ENCODE assay signal across 8 cellular contexts in genomic region chr20:34069341-34070078, GRCh38. TPM values are rescaled to one million over a fixed set of nuclear protein-coding genes. Genes with fewer than 3 reads are reported as not detected.
A peak's percentile ranks its signal among the peaks of the same experiment; 100 is the strongest.
DNase-seq lines count a peak whose midpoint lies in the region; ATAC-seq and TF ChIP-seq lines count a peak whose summit lies in the region.

No MANE protein-coding gene starts in this region.

- H3K27ac ChIP-seq in ectodermal cell (ENCODE audit: insufficient read depth, low read depth, low read length, poor library complexity, severe bottlenecking): peak overlapping the region; percentile 47
- H3K27ac ChIP-seq in lower lobe of right lung: no peak overlapping the region

- ATAC-seq in HG03342 (IDR thresholded peaks at IDR 0.05; ENCODE audit: unreplicated experiment): peak; percentile 80
- ATAC-seq in lower lobe of right lung: peak; percentile 89 to 91
- no peak for ATAC-seq in HG02938 (IDR thresholded peaks at IDR 0.05; ENCODE audit: unreplicated experiment)

- DNase-seq in GM10266 (ENCODE audit: extremely low spot score): peak; percentile 67
- peak; percentile 91 for DNase-seq in NCI-H510A treated with DMSO at 0.1 percent for 48 hours (lab: John Stamatoyannopoulos, UW)
- peak; percentile 50 for DNase-seq in activated CD4-positive, alpha-beta T cell treated with anti-CD3 and anti-CD28 coated beads, Interleukin-2, amount 50 U/mL, for 1 hour
- peak; percentile 64 for DNase-seq in lower lobe of right lung
- DNase-seq in stimulated activated CD8-positive, alpha-beta memory T cell treated with anti-CD3 and anti-CD28 coated beads, Interleukin-12 subunit alpha, Interleukin-12 subunit beta, amount 100 ng/mL, for 4 hours (ENCODE audit: low read depth): peak; percentile 8

- H3K4me1 ChIP-seq in ectodermal cell (ENCODE audit: control insufficient read depth, insufficient read depth, low read length): no peaks in the 10 kb centered on the region
- H3K4me1 ChIP-seq in lower lobe of right lung: peaks cover 30% of the 10 kb centered on the region

- H3K9me3 ChIP-seq in ectodermal cell (ENCODE audit: control insufficient read depth, low read length): no peaks in the 10 kb centered on the region
- H3K9me3 ChIP-seq in lower lobe of right lung: no peaks in the 10 kb centered on the region

- H3K36me3 ChIP-seq in ectodermal cell (ENCODE audit: control insufficient read depth, insufficient read depth, low read length): peaks cover 5% of the 10 kb centered on the region
- peaks cover 50% of the 10 kb centered on the region for H3K36me3 ChIP-seq in lower lobe of right lung

- TF ChIP-seq CTCF in GM10266 (IDR thresholded peaks at IDR 0.05; ENCODE audit: control insufficient read depth, insufficient read depth, low read depth, missing control alignments): peak; percentile 89
- TF ChIP-seq CTCF in lower lobe of right lung (IDR thresholded peaks at IDR 0.05): peak; percentile 84

- H3K4me3 ChIP-seq in ectodermal cell (ENCODE audit: insufficient read depth, low read depth, low read length) (no peak overlapping the region), lower lobe of right lung (no peak overlapping the region)

- WGBS in ectodermal cell, 2 experiments: 53 to 59% methylated on average over 6 to 7 of the region's 7 CpGs

- intact Hi-C loops in lower lobe of right lung (cut with DNase I): loop anchor here (10.0 kb wide), 1 partner anchor 135 kb away; no protein-coding TSS in a partner anchor

- H3K27me3 ChIP-seq in ectodermal cell (ENCODE audit: control insufficient read depth, insufficient read depth, low read length, poor library complexity, severe bottlenecking): no peaks in the 10 kb centered on the region
- H3K27me3 ChIP-seq in lower lobe of right lung (ENCODE audit: low read depth): no peaks in the 10 kb centered on the region

RNA-seq across cellular contexts. Expression of gene EIF2S2, which starts 42.5 kb away (rescaled TPM):
- 99.6 TPM for polyA plus RNA-seq in ectodermal cell (2013, experiment 1 of 4)
- 99.4 TPM for polyA plus RNA-seq in ectodermal cell (2013, experiment 2 of 4)
- 85.7 TPM for polyA plus RNA-seq in ectodermal cell (2013, experiment 3 of 4)
- 98.5 TPM for polyA plus RNA-seq in ectodermal cell (2013, experiment 4 of 4)
- total RNA-seq in lower lobe of right lung: 50.3 TPM

Comparison
In these comparisons a context has a peak if more than half of its experiments do, and no peak if none do; other contexts are left out.
1. DNase-seq: peak in every context shown above with its lines; median percentile 91 in NCI-H510A treated with DMSO at 0.1 percent for 48 hours; 67 in GM10266; 64 in lower lobe of right lung; 50 in activated CD4-positive, alpha-beta T cell treated with anti-CD3 and anti-CD28 coated beads, Interleukin-2, amount 50 U/mL, for 1 hour; 8 in stimulated activated CD8-positive, alpha-beta memory T cell treated with anti-CD3 and anti-CD28 coated beads, Interleukin-12 subunit alpha, Interleukin-12 subunit beta, amount 100 ng/mL, for 4 hours.